29 cellular contexts compared by ENCODE assay signal in genomic region chr3:142507241-142507640, GRCh38. TPM values are rescaled to one million over a fixed set of nuclear protein-coding genes. Genes with fewer than 3 reads are reported as not detected.
DNase-seq lines count a peak whose midpoint lies in the region; ATAC-seq, FAIRE-seq and TF ChIP-seq lines count a peak whose summit lies in the region.
"Had no signal": no experiment of that assay in that cellular context is flagged by ENCODE, and none has a peak within 500 bp of the region (broad histone marks: within the 10 kb centered on the region; RNA-seq: fewer than 3 reads in every experiment).

No MANE protein-coding gene starts in this region.

- no peak overlapping the region for H3K27ac ChIP-seq in CD4-positive, alpha-beta memory T cell (ENCODE audit: low read depth, low read length)
- H3K27ac ChIP-seq: KMS-11, SJSA1, skin epidermis, tibial nerve had no signal

- no peak for TF ChIP-seq POLR2A in GM12891 (IDR thresholded peaks at IDR 0.05; ENCODE audit: low read depth, low read length)

- peaks cover 41% of the 10 kb centered on the region for H3K36me3 Mint-ChIP-seq in activated CD4-positive, alpha-beta memory T cell treated with anti-CD3 and anti-CD28 coated beads, Interleukin-2, amount 10 ng/mL, durations not matched to agents 7 days and 5 days (ENCODE audit: low read depth)
- H3K36me3 Mint-ChIP-seq in activated CD4-positive, alpha-beta memory T cell treated with anti-CD3 and anti-CD28 coated beads for 36 hours = peaks cover 35% of the 10 kb centered on the region
- H3K36me3 Mint-ChIP-seq in CD4-positive, alpha-beta memory T cell = peaks cover 43 to 44% of the 10 kb centered on the region in 2 donors
- H3K36me3 Mint-ChIP-seq in T-helper 17 cell (ENCODE audit: low read depth) = peaks cover 13% of the 10 kb centered on the region

- peaks cover 7% of the 10 kb centered on the region for H3K4me1 ChIP-seq in CD4-positive, alpha-beta memory T cell (ENCODE audit: insufficient read depth, low read length)
- H3K4me1 ChIP-seq: SJSA1, tibial nerve had no signal

- no peak for DNase-seq in activated CD4-positive, alpha-beta memory T cell treated with anti-CD3 and anti-CD28 coated beads, Interleukin-2, amount 10 ng/mL, durations not matched to agents 7 days and 5 days
- no peak for DNase-seq in activated CD4-positive, alpha-beta memory T cell treated with anti-CD3 and anti-CD28 coated beads for 36 hours
- no peak for DNase-seq in CD4-positive, alpha-beta memory T cell
- DNase-seq in T-helper 17 cell = no peak
- DNase-seq in myocyte (ENCODE audit: low read depth) = peak; percentile 45
- no peak for DNase-seq in GM12891 (ENCODE audit: insufficient read length, low spot score)
- no peak for DNase-seq in NCI-H1092 (lab: John Stamatoyannopoulos, UW)
- DNase-seq in sciatic nerve (ENCODE audit: low spot score) = no peak
- DNase-seq: activated naive CD8-positive, alpha-beta T cell treated with anti-CD3 and anti-CD28 coated beads, Interleukin-2, amount 10 ng/mL, durations not matched to agents 7 days and 5 days; activated T-cell treated with anti-CD3 and anti-CD28 coated beads, Interleukin-2, amount 50 U/mL, for 1 hour; central memory CD4-positive, alpha-beta T cell; endodermal cell; foreskin melanocyte; left colon; mesenchymal stem cell; MM.1S; NCI-H1417 treated with DMSO at 0.1 percent for 48 hours; NCI-H345; NCI-H748 treated with DMSO at 0.1 percent for 48 hours; occipital lobe; stimulated activated CD8-positive, alpha-beta memory T cell treated with anti-CD3 and anti-CD28 coated beads, Interleukin-4, amount 100 ng/mL, for 48 hours had no signal

- ATAC-seq in T-helper 17 cell = no peak
- no peak for ATAC-seq in sciatic nerve
- ATAC-seq: esophagus mucosa, left colon had no signal

- H3K9me3 Mint-ChIP-seq in activated CD4-positive, alpha-beta memory T cell treated with anti-CD3 and anti-CD28 coated beads, Interleukin-2, amount 10 ng/mL, durations not matched to agents 7 days and 5 days = peaks cover 4% of the 10 kb centered on the region
- peaks cover 3% of the 10 kb centered on the region for H3K9me3 Mint-ChIP-seq in activated CD4-positive, alpha-beta memory T cell treated with anti-CD3 and anti-CD28 coated beads for 36 hours
- H3K9me3 Mint-ChIP-seq in CD4-positive, alpha-beta memory T cell = peaks cover 0 to 4% (median 0%) of the 10 kb centered on the region in 8 donors
- H3K9me3 Mint-ChIP-seq: activated naive CD8-positive, alpha-beta T cell treated with anti-CD3 and anti-CD28 coated beads, Interleukin-2, amount 10 ng/mL, durations not matched to agents 7 days and 5 days; dendritic cell treated with granulocyte-macrophage colony-stimulating factor and Interleukin-4, amounts not matched to agents 40 ng/mL and 50 ng/mL, for 4 days; endodermal cell had no signal

- H3K36me3 ChIP-seq in CD4-positive, alpha-beta memory T cell (ENCODE audit: insufficient read depth, low read length) = no peaks in the 10 kb centered on the region

- FAIRE-seq in GM12891 (lab: Jason Lieb, UNC) = no peak
- FAIRE-seq: TTC549 had no signal

- H3K27ac Mint-ChIP-seq in activated CD4-positive, alpha-beta memory T cell treated with anti-CD3 and anti-CD28 coated beads, Interleukin-2, amount 10 ng/mL, durations not matched to agents 7 days and 5 days = peak overlapping the region; percentile 17
- no peak overlapping the region for H3K27ac Mint-ChIP-seq in activated CD4-positive, alpha-beta memory T cell treated with anti-CD3 and anti-CD28 coated beads for 36 hours
- H3K27ac Mint-ChIP-seq in CD4-positive, alpha-beta memory T cell = peak overlapping the region in 4 of 7 donors; percentile 21 to 82 (median 62)
- peak overlapping the region; percentile 5 for H3K27ac Mint-ChIP-seq in T-helper 17 cell
- H3K27ac Mint-ChIP-seq: activated naive CD8-positive, alpha-beta T cell treated with anti-CD3 and anti-CD28 coated beads, Interleukin-2, amount 10 ng/mL, durations not matched to agents 7 days and 5 days; B cell; dendritic cell treated with granulocyte-macrophage colony-stimulating factor and Interleukin-4, amounts not matched to agents 40 ng/mL and 50 ng/mL, for 4 days; endodermal cell had no signal

- no peak overlapping the region for H3K4me3 Mint-ChIP-seq in activated CD4-positive, alpha-beta memory T cell treated with anti-CD3 and anti-CD28 coated beads, Interleukin-2, amount 10 ng/mL, durations not matched to agents 7 days and 5 days
- no peak overlapping the region for H3K4me3 Mint-ChIP-seq in activated CD4-positive, alpha-beta memory T cell treated with anti-CD3 and anti-CD28 coated beads for 36 hours
- H3K4me3 Mint-ChIP-seq in CD4-positive, alpha-beta memory T cell = no peak overlapping the region
- H3K4me3 Mint-ChIP-seq in T-helper 17 cell = no peak overlapping the region
- H3K4me3 Mint-ChIP-seq: activated naive CD8-positive, alpha-beta T cell treated with anti-CD3 and anti-CD28 coated beads, Interleukin-2, amount 10 ng/mL, durations not matched to agents 7 days and 5 days; B cell; dendritic cell treated with granulocyte-macrophage colony-stimulating factor and Interleukin-4, amounts not matched to agents 40 ng/mL and 50 ng/mL, for 4 days; endodermal cell had no signal

- intact Hi-C loops in activated CD4-positive, alpha-beta memory T cell treated with anti-CD3 and anti-CD28 coated beads for 36 hours (cut with micrococcal nuclease) = loop anchor here (5.0 kb wide), 1 partner anchor 70 kb away; the partner anchor contains the start of gene ATR
- intact Hi-C loops in CD4-positive, alpha-beta memory T cell (cut with micrococcal nuclease) = no loop called here
- intact Hi-C loops in sciatic nerve (cut with DNase I) = no loop called here

- no peaks in the 10 kb centered on the region for H3K27me3 ChIP-seq in CD4-positive, alpha-beta memory T cell (ENCODE audit: insufficient read depth, low read length)
- H3K27me3 ChIP-seq: SJSA1, tibial nerve had no signal

- H3K4me1 Mint-ChIP-seq in activated CD4-positive, alpha-beta memory T cell treated with anti-CD3 and anti-CD28 coated beads, Interleukin-2, amount 10 ng/mL, durations not matched to agents 7 days and 5 days = peaks cover 15% of the 10 kb centered on the region
- peaks cover 10% of the 10 kb centered on the region for H3K4me1 Mint-ChIP-seq in activated CD4-positive, alpha-beta memory T cell treated with anti-CD3 and anti-CD28 coated beads for 36 hours (ENCODE audit: low read depth)
- peaks cover 0 to 21% (median 12%) of the 10 kb centered on the region in 4 donors for H3K4me1 Mint-ChIP-seq in CD4-positive, alpha-beta memory T cell
- H3K4me1 Mint-ChIP-seq in T-helper 17 cell = peaks cover 9% of the 10 kb centered on the region
- H3K4me1 Mint-ChIP-seq: B cell, endodermal cell had no signal

- no peaks in the 10 kb centered on the region for H3K9me3 ChIP-seq in CD4-positive, alpha-beta memory T cell (ENCODE audit: control insufficient read depth in 1 of 2, low read length in 2 of 2)
- H3K9me3 ChIP-seq in T-helper 17 cell (ENCODE audit: control insufficient read depth, low read length, poor library complexity, severe bottlenecking) = no peaks in the 10 kb centered on the region
- H3K9me3 ChIP-seq: SJSA1, tibial nerve had no signal

- CTCF ChIA-PET in activated CD4-positive, alpha-beta memory T cell treated with anti-CD3 and anti-CD28 coated beads, Interleukin-2, amount 10 ng/mL, durations not matched to agents 7 days and 5 days (lab: Charles Lee) = interaction anchor here (1.1 kb wide), 1 partner anchor 61 kb away, joined by 3 read pairs; no protein-coding TSS in a partner anchor
- CTCF ChIA-PET in activated CD4-positive, alpha-beta memory T cell treated with anti-CD3 and anti-CD28 coated beads for 36 hours (lab: Charles Lee) = no interaction called here
- CTCF ChIA-PET in CD4-positive, alpha-beta memory T cell (lab: Charles Lee; ENCODE audit: partially characterized antibody) = no interaction called here

- H3K4me3 ChIP-seq in CD4-positive, alpha-beta memory T cell (ENCODE audit: low read length in 2 of 2) = no peak overlapping the region
- H3K4me3 ChIP-seq: SJSA1, skin epidermis, tibial nerve had no signal

- no peaks in the 10 kb centered on the region for H3K27me3 Mint-ChIP-seq in activated CD4-positive, alpha-beta memory T cell treated with anti-CD3 and anti-CD28 coated beads, Interleukin-2, amount 10 ng/mL, durations not matched to agents 7 days and 5 days
- no peaks in the 10 kb centered on the region for H3K27me3 Mint-ChIP-seq in activated CD4-positive, alpha-beta memory T cell treated with anti-CD3 and anti-CD28 coated beads for 36 hours
- no peaks in the 10 kb centered on the region for H3K27me3 Mint-ChIP-seq in CD4-positive, alpha-beta memory T cell
- no peaks in the 10 kb centered on the region for H3K27me3 Mint-ChIP-seq in T-helper 17 cell
- H3K27me3 Mint-ChIP-seq: activated naive CD8-positive, alpha-beta T cell treated with anti-CD3 and anti-CD28 coated beads, Interleukin-2, amount 10 ng/mL, durations not matched to agents 7 days and 5 days; B cell; dendritic cell treated with granulocyte-macrophage colony-stimulating factor and Interleukin-4, amounts not matched to agents 40 ng/mL and 50 ng/mL, for 4 days had no signal

- POLR2A ChIA-PET in activated CD4-positive, alpha-beta memory T cell treated with anti-CD3 and anti-CD28 coated beads, Interleukin-2, amount 10 ng/mL, durations not matched to agents 7 days and 5 days (lab: Charles Lee) = interaction anchor here (1.3 to 1.7 kb wide), 2 partner anchors 61 to 71 kb away, joined by 3 to 8 read pairs; partner anchors contain the start of gene ATR
- POLR2A ChIA-PET in activated CD4-positive, alpha-beta memory T cell treated with anti-CD3 and anti-CD28 coated beads for 36 hours (lab: Charles Lee) = no interaction called here
- POLR2A ChIA-PET in CD4-positive, alpha-beta memory T cell (lab: Charles Lee; ENCODE audit: partially characterized antibody) = interaction anchor here (1.1 to 3.4 kb wide), 2 partner anchors 60 to 71 kb away, joined by 3 to 12 read pairs; partner anchors contain the start of gene ATR

TF ChIP-seq in GM12891, 5 proteins besides CTCF, POLR2A, EP300 and RAD21:
- TF ChIP-seq SPI1 (IDR thresholded peaks at IDR 0.05; ENCODE audit: low read depth, low read length) (no peak), TAF1 (IDR thresholded peaks at IDR 0.05; ENCODE audit: low read depth, low read length) (no peak), PAX5 (IDR thresholded peaks at IDR 0.05; ENCODE audit: insufficient read depth, low read length, severe bottlenecking) (no peak), POU2F2 (IDR thresholded peaks at IDR 0.05; ENCODE audit: low read depth, low read length) (no peak), POLR2AphosphoS5 (IDR thresholded peaks at IDR 0.05; ENCODE audit: low read depth, low read length) (no peak)

RNA-seq across cellular contexts. Expression of gene XRN1, which starts 59.4 kb away (rescaled TPM):
- 100 to 1,000 TPM; 100 to 103 TPM for total RNA-seq in activated CD4-positive, alpha-beta memory T cell treated with anti-CD3 and anti-CD28 coated beads, Interleukin-2, amount 10 ng/mL, durations not matched to agents 7 days and 5 days
- total RNA-seq in activated CD4-positive, alpha-beta memory T cell treated with anti-CD3 and anti-CD28 coated beads for 36 hours = 10 to 100 TPM; 58.4 to 67.8 TPM
- 100 to 1,000 TPM; 102 to 104 TPM for total RNA-seq in CD4-positive, alpha-beta memory T cell
- 10 to 100 TPM; 44.5 to 62.5 TPM for polyA plus RNA-seq in CD4-positive, alpha-beta memory T cell
- total RNA-seq in T-helper 17 cell (10 to 100 TPM; 77.3 to 94.6 TPM), myocyte (29.4 and 33.4 TPM in 2 replicates), sciatic nerve (72.8 TPM)
- 6.7 TPM for polyA plus RNA-seq in myocyte (2012)
- polyA plus RNA-seq in GM12891 (2012; ENCODE audit: low read depth, missing spikeins) = 3.4 TPM
